In the genomic region with DNA sequence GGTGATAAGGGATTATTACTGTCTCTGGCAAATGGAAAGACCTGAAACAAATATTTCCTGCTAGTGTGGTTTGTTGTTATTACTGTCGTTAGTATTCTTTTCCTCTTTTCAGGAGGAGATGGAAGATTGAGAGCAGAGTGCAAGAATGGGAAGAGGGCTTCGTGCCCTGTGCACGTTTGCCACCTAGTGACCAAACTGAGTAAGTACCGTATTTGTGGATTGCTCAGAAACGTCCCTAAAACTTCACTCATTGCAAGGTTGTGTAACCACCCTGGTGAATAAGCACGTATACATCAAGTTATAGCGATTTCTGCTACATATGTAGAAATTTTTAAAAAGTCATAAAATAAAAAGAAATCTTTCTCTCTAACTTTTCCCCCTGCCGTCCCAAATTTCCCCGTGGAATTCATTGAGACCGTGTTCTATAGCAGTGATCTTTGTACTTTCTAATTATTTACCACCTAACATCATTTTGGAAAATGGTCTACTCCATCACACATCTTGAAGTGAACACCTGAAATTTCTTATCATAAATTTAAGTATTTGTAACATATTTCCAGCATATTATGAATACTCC, we compare ENCODE assay signal across 8 cellular contexts. TPM values are rescaled to one million over a fixed set of nuclear protein-coding genes. Genes with fewer than 3 reads are reported as not detected.
A peak's percentile ranks its signal among the peaks of the same experiment; 100 is the strongest.
DNase-seq lines count a peak whose midpoint lies in the region; ATAC-seq and TF ChIP-seq lines count a peak whose summit lies in the region.

No MANE protein-coding gene starts in this region.

- TF ChIP-seq CTCF in epithelial cell of proximal tubule (conservative IDR thresholded peaks at IDR 0.05; ENCODE audit: low read depth, low read length) = peak; percentile 73

- peak; percentile 86 for ATAC-seq in GM19328 (IDR thresholded peaks at IDR 0.05; ENCODE audit: unreplicated experiment)
- peak; percentile 77 for ATAC-seq in HG03565 (IDR thresholded peaks at IDR 0.05; ENCODE audit: unreplicated experiment)

- peak; percentile 64 for DNase-seq in DMS 273 (lab: John Stamatoyannopoulos, UW; ENCODE audit: unreplicated experiment)
- DNase-seq in DMS 273 treated with DMSO at 0.1 percent for 48 hours (lab: John Stamatoyannopoulos, UW) = no peak
- peak; percentile 32 for DNase-seq in RPMI8226
- no peak for DNase-seq in epithelial cell of proximal tubule (ENCODE audit: low read depth)
- peak; percentile 2 for DNase-seq in occipital lobe (lab: John Stamatoyannopoulos, UW)
- no peak for DNase-seq in activated CD4-positive, CD25-positive, alpha-beta regulatory T cell treated with anti-CD3 and anti-CD28 coated beads, Interleukin-2, amount 50 U/mL, for 72 hours

- H3K4me3 ChIP-seq in epithelial cell of proximal tubule (ENCODE audit: low read depth, low read length) = no peak overlapping the region

RNA-seq across cellular contexts. Expression of a gene that starts 24.3 kb away (rescaled TPM):
- 0.29 and 2.8 TPM in 2 replicates for total RNA-seq in epithelial cell of proximal tubule
- 44.6 TPM for total RNA-seq in occipital lobe

Comparison
In these comparisons a context has a peak if more than half of its experiments do, and no peak if none do; other contexts are left out.
1. DNase-seq: peak in DMS 273 (single experiment), RPMI8226 (single experiment) and occipital lobe (single experiment); none in DMS 273 treated with DMSO at 0.1 percent for 48 hours (single experiment), epithelial cell of proximal tubule (single experiment) and activated CD4-positive, CD25-positive, alpha-beta regulatory T cell treated with anti-CD3 and anti-CD28 coated beads, Interleukin-2, amount 50 U/mL, for 72 hours (single experiment).
2. RNA of a gene that starts 24.3 kb away (total RNA-seq): 44.6 TPM in occipital lobe (single experiment); 0.29 to 2.8 TPM in epithelial cell of proximal tubule; every median in the first group is over 10 times any median in the second.